14 cellular contexts compared by ENCODE assay signal in the genomic region with DNA sequence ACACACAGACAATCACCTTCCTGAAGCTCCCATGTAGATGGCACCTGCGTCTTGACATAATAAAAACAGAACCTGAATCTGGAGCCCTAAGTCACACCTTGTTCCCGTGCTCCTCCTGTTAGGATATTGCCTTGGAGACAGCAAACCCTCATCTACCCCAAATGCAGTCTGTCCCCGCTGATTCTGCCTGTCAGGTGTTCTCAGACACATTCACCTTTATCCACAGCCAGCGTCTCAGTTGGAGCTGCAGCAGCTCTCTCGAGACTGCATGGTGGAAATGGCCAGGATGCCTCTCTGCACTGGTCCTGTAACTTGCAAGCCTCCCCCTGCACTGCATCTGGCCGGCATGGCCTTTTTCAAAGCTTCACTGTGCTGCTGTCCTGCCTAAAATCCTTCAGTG.
DNase-seq lines count a peak whose midpoint lies in the region; ATAC-seq and TF ChIP-seq lines count a peak whose summit lies in the region.
"Had no signal": no experiment of that assay in that cellular context is flagged by ENCODE, and none has a peak within 500 bp of the region (broad histone marks: within the 10 kb centered on the region; RNA-seq: fewer than 3 reads in every experiment).

No MANE protein-coding gene starts in this region.

- peaks cover 2 to 9% (median 8%) of the 10 kb centered on the region in 3 donors for H3K27me3 Mint-ChIP-seq in CD14-positive monocyte (ENCODE audit: low read depth in 3 of 3)
- H3K27me3 Mint-ChIP-seq in activated T-cell treated with anti-CD3 and anti-CD28 coated beads, Interleukin-2, amount 50 U/mL, for 4 hours (ENCODE audit: low read depth): no peaks in the 10 kb centered on the region

- TF ChIP-seq RAD21 in SK-N-SH (IDR thresholded peaks at IDR 0.05; ENCODE audit: low read length): no peak

- peaks cover 11% of the 10 kb centered on the region for H3K79me2 ChIP-seq in SK-N-SH (ENCODE audit: insufficient read depth)

- H3K4me1 Mint-ChIP-seq in CD14-positive monocyte: no peaks in the 10 kb centered on the region
- peaks cover 1% of the 10 kb centered on the region for H3K4me1 Mint-ChIP-seq in activated T-cell treated with anti-CD3 and anti-CD28 coated beads, Interleukin-2, amount 50 U/mL, for 4 hours (ENCODE audit: low read depth)
- H3K4me1 Mint-ChIP-seq: CD8-positive, alpha-beta memory T cell had no signal

- H3K9me3 Mint-ChIP-seq in CD14-positive monocyte: no peaks in the 10 kb centered on the region
- no peaks in the 10 kb centered on the region for H3K9me3 Mint-ChIP-seq in activated T-cell treated with anti-CD3 and anti-CD28 coated beads, Interleukin-2, amount 50 U/mL, for 4 hours
- H3K9me3 Mint-ChIP-seq: CD8-positive, alpha-beta memory T cell; H9 had no signal

- no peak overlapping the region for H3K4me3 Mint-ChIP-seq in CD14-positive monocyte
- no peak overlapping the region for H3K4me3 Mint-ChIP-seq in activated T-cell treated with anti-CD3 and anti-CD28 coated beads, Interleukin-2, amount 50 U/mL, for 4 hours
- H3K4me3 Mint-ChIP-seq: CD8-positive, alpha-beta memory T cell; H9 had no signal

- no peaks in the 10 kb centered on the region for H3K36me3 Mint-ChIP-seq in CD14-positive monocyte
- no peaks in the 10 kb centered on the region for H3K36me3 Mint-ChIP-seq in activated T-cell treated with anti-CD3 and anti-CD28 coated beads, Interleukin-2, amount 50 U/mL, for 4 hours (ENCODE audit: insufficient read depth)

- H3F3A ChIP-seq in SK-N-SH (replicated peaks; ENCODE audit: insufficient read depth): peaks cover 28% of the 10 kb centered on the region

- H3K9me3 ChIP-seq in SK-N-SH: no peaks in the 10 kb centered on the region

- intact Hi-C loops in CD14-positive monocyte (cut with micrococcal nuclease) (no loop called here), sciatic nerve (cut with DNase I) (no loop called here)

- H3K27ac ChIP-seq in SK-N-SH (ENCODE audit: low read depth in 2 of 2, low read length in 1 of 2): peak overlapping the region in 1 of 2 experiments; percentile 93; a peak in 3 of 4 replicates
- no peak overlapping the region for H3K27ac ChIP-seq in foreskin keratinocyte
- H3K27ac ChIP-seq: 22Rv1 had no signal

- peak overlapping the region; percentile 25; the same call in 1 of the 2 replicates for H3K9ac ChIP-seq in SK-N-SH

- H3K36me3 ChIP-seq in SK-N-SH (replicated peaks in 1 of 2; ENCODE audit: control insufficient read depth in 1 of 2, insufficient read depth in 2 of 2, low read length in 1 of 2): no peaks in the 10 kb centered on the region

- no peak for TF ChIP-seq CTCF in SK-N-SH (IDR thresholded peaks at IDR 0.05)
- no peak for TF ChIP-seq CTCF in CD14-positive monocyte (IDR thresholded peaks at IDR 0.05)
- TF ChIP-seq CTCF in foreskin keratinocyte (conservative IDR thresholded peaks at IDR 0.05): no peak

- no peak for TF ChIP-seq EP300 in SK-N-SH (IDR thresholded peaks at IDR 0.05; ENCODE audit: borderline replicate concordance in 1 of 2, low read depth in 1 of 2, low read length in 1 of 2)

- no peak overlapping the region for H3K27ac Mint-ChIP-seq in CD14-positive monocyte

- no peak overlapping the region for H3K4me3 ChIP-seq in SK-N-SH (ENCODE audit: low read depth in 2 of 2, low read length in 1 of 2)
- H3K4me3 ChIP-seq: GM12878 had no signal

- DNase-seq in SK-N-SH (no peak), CD14-positive monocyte (ENCODE audit: low spot score) (peak; percentile 25), islet precursor cell (peak; percentile 29), sciatic nerve (ENCODE audit: low spot score) (peak; percentile 51), NCI-H146 treated with DMSO at 0.1 percent for 48 hours (lab: John Stamatoyannopoulos, UW; ENCODE audit: unreplicated experiment) (no peak), foreskin keratinocyte (no peak)
- DNase-seq in activated T-cell treated with anti-CD3 and anti-CD28 coated beads, Interleukin-2, amount 50 U/mL, for 4 hours: no peak
- DNase-seq: CD8-positive, alpha-beta memory T cell; DMS53; GOT3; H9 had no signal

- H3K27me3 ChIP-seq in SK-N-SH (ENCODE audit: insufficient read depth) (no peaks in the 10 kb centered on the region), foreskin keratinocyte (no peaks in the 10 kb centered on the region)

- no peak overlapping the region for H2AFZ ChIP-seq in SK-N-SH (ENCODE audit: low read depth)

- POLR2A ChIA-PET in SK-N-SH (lab: Yijun Ruan, JAX): no interaction called here

- H3K4me1 ChIP-seq in SK-N-SH (ENCODE audit: control insufficient read depth in 1 of 2, insufficient read depth in 2 of 2, low read depth in 1 of 2, low read length in 1 of 2): peaks cover 9 to 50% of the 10 kb centered on the region in 2 experiments; a peak in 3 of 4 replicates
- H3K4me1 ChIP-seq in foreskin keratinocyte: no peaks in the 10 kb centered on the region

- H4K20me1 ChIP-seq in SK-N-SH (ENCODE audit: insufficient read depth): no peaks in the 10 kb centered on the region

- CTCF ChIA-PET in SK-N-SH (lab: Yijun Ruan, JAX): interaction anchor here (1.1 to 1.3 kb wide), 3 partner anchors 9 to 177 kb away, joined by 3 to 5 read pairs (median 3); no protein-coding TSS in a partner anchor

- H3K4me2 ChIP-seq in SK-N-SH: no peak overlapping the region

- no peaks in the 10 kb centered on the region for H3K9me2 ChIP-seq in SK-N-SH

- ATAC-seq in SK-N-SH treated with all-trans-retinoic acid at 6 μM for 48 hours (no peak), sciatic nerve (no peak), foreskin keratinocyte (no peak)
- no peak for ATAC-seq in activated T-cell treated with anti-CD3 and anti-CD28 coated beads, Interleukin-2, amount 50 U/mL, for 4 hours
- ATAC-seq: GM12878 had no signal

- 59% methylated on average over 6 of the region's 6 CpGs for WGBS in SK-N-SH (ENCODE audit: low lambda C conversion rate)

TF ChIP-seq in SK-N-SH, 30 proteins besides CTCF, POLR2A, EP300 and RAD21 (continues in another document):
- TF ChIP-seq, protein P1, sequence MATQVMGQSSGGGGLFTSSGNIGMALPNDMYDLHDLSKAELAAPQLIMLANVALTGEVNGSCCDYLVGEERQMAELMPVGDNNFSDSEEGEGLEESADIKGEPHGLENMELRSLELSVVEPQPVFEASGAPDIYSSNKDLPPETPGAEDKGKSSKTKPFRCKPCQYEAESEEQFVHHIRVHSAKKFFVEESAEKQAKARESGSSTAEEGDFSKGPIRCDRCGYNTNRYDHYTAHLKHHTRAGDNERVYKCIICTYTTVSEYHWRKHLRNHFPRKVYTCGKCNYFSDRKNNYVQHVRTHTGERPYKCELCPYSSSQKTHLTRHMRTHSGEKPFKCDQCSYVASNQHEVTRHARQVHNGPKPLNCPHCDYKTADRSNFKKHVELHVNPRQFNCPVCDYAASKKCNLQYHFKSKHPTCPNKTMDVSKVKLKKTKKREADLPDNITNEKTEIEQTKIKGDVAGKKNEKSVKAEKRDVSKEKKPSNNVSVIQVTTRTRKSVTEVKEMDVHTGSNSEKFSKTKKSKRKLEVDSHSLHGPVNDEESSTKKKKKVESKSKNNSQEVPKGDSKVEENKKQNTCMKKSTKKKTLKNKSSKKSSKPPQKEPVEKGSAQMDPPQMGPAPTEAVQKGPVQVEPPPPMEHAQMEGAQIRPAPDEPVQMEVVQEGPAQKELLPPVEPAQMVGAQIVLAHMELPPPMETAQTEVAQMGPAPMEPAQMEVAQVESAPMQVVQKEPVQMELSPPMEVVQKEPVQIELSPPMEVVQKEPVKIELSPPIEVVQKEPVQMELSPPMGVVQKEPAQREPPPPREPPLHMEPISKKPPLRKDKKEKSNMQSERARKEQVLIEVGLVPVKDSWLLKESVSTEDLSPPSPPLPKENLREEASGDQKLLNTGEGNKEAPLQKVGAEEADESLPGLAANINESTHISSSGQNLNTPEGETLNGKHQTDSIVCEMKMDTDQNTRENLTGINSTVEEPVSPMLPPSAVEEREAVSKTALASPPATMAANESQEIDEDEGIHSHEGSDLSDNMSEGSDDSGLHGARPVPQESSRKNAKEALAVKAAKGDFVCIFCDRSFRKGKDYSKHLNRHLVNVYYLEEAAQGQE (IDR thresholded peaks at IDR 0.05; ENCODE audit: low read depth, low read length): no peak
- TF ChIP-seq MEF2A (IDR thresholded peaks at IDR 0.05; ENCODE audit: borderline replicate concordance, low read depth): no peak
- no peak for TF ChIP-seq NFIC (IDR thresholded peaks at IDR 0.05; ENCODE audit: borderline replicate concordance)

TF ChIP-seq in SK-N-SH treated with all-trans-retinoic acid at 6 μM for 48 hours, 23 proteins besides CTCF, POLR2A, EP300 and RAD21:
- no peak for TF ChIP-seq TOX (CRISPR knock-in tag; IDR thresholded peaks at IDR 0.05; ENCODE audit: borderline replicate concordance)
- no peak for TF ChIP-seq ZC3H10 (CRISPR knock-in tag; IDR thresholded peaks at IDR 0.05)

Comparison
In these comparisons a context has a peak if more than half of its experiments do, and no peak if none do; other contexts are left out.
1. DNase-seq: peak in CD14-positive monocyte (single experiment), islet precursor cell (single experiment) and sciatic nerve (single experiment); none in SK-N-SH (single experiment), NCI-H146 treated with DMSO at 0.1 percent for 48 hours (single experiment), foreskin keratinocyte (0 of 2) and activated T-cell treated with anti-CD3 and anti-CD28 coated beads, Interleukin-2, amount 50 U/mL, for 4 hours (single experiment).